1 cellular context compared by ENCODE assay signal in the genomic region with DNA sequence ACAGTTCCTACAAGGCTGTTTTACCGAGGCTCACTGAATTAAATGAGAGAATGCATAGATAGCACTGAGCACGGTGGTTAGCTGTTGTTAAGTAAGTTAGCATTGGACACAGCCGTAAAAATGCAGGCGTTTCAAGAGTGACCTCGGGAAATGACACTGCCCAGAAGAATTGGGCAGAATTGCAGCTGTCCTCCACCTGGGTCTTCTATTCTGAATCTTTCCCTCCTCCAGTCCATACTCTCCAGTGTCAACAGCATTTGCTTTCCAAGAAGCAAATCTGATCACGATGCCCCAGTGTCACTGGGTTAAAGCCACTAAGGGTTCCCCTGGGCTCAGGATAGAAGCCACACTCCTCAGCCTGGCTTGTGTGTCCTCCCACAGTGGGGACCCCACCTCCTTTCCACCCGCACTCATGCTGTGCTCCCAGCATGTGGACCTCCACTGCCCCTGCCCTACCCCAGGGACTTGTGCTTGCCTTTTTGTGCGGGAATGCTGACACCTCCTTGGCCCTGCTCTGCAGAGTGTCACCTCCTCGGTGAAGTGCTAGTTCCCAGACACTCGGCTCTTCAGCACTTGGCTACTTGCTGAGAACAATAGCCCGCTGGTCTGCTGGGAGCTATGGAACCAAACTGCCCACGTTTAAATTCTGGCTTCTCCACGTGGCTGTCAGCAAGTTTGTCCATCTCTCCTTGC.
TF ChIP-seq lines count a peak whose summit lies in the region.

No MANE protein-coding gene starts in this region.

TF ChIP-seq in WTC11, 78 proteins besides CTCF, POLR2A, EP300 and RAD21 (continued from another document):
- TF ChIP-seq, protein P1, sequence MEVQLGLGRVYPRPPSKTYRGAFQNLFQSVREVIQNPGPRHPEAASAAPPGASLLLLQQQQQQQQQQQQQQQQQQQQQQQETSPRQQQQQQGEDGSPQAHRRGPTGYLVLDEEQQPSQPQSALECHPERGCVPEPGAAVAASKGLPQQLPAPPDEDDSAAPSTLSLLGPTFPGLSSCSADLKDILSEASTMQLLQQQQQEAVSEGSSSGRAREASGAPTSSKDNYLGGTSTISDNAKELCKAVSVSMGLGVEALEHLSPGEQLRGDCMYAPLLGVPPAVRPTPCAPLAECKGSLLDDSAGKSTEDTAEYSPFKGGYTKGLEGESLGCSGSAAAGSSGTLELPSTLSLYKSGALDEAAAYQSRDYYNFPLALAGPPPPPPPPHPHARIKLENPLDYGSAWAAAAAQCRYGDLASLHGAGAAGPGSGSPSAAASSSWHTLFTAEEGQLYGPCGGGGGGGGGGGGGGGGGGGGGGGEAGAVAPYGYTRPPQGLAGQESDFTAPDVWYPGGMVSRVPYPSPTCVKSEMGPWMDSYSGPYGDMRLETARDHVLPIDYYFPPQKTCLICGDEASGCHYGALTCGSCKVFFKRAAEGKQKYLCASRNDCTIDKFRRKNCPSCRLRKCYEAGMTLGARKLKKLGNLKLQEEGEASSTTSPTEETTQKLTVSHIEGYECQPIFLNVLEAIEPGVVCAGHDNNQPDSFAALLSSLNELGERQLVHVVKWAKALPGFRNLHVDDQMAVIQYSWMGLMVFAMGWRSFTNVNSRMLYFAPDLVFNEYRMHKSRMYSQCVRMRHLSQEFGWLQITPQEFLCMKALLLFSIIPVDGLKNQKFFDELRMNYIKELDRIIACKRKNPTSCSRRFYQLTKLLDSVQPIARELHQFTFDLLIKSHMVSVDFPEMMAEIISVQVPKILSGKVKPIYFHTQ (CRISPR knock-in tag; IDR thresholded peaks at IDR 0.05), result no peak
- TF ChIP-seq, protein P2, sequence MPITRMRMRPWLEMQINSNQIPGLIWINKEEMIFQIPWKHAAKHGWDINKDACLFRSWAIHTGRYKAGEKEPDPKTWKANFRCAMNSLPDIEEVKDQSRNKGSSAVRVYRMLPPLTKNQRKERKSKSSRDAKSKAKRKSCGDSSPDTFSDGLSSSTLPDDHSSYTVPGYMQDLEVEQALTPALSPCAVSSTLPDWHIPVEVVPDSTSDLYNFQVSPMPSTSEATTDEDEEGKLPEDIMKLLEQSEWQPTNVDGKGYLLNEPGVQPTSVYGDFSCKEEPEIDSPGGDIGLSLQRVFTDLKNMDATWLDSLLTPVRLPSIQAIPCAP (CRISPR knock-in tag; IDR thresholded peaks at IDR 0.05), result no peak
- no peak for TF ChIP-seq ZNF423 (CRISPR knock-in tag; IDR thresholded peaks at IDR 0.05)
- TF ChIP-seq, protein P3, sequence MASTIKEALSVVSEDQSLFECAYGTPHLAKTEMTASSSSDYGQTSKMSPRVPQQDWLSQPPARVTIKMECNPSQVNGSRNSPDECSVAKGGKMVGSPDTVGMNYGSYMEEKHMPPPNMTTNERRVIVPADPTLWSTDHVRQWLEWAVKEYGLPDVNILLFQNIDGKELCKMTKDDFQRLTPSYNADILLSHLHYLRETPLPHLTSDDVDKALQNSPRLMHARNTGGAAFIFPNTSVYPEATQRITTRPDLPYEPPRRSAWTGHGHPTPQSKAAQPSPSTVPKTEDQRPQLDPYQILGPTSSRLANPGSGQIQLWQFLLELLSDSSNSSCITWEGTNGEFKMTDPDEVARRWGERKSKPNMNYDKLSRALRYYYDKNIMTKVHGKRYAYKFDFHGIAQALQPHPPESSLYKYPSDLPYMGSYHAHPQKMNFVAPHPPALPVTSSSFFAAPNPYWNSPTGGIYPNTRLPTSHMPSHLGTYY (CRISPR knock-in tag; IDR thresholded peaks at IDR 0.05), result no peak
TF ChIP-seq in WTC11: peak in this region for 0.
